In the genomic region with DNA sequence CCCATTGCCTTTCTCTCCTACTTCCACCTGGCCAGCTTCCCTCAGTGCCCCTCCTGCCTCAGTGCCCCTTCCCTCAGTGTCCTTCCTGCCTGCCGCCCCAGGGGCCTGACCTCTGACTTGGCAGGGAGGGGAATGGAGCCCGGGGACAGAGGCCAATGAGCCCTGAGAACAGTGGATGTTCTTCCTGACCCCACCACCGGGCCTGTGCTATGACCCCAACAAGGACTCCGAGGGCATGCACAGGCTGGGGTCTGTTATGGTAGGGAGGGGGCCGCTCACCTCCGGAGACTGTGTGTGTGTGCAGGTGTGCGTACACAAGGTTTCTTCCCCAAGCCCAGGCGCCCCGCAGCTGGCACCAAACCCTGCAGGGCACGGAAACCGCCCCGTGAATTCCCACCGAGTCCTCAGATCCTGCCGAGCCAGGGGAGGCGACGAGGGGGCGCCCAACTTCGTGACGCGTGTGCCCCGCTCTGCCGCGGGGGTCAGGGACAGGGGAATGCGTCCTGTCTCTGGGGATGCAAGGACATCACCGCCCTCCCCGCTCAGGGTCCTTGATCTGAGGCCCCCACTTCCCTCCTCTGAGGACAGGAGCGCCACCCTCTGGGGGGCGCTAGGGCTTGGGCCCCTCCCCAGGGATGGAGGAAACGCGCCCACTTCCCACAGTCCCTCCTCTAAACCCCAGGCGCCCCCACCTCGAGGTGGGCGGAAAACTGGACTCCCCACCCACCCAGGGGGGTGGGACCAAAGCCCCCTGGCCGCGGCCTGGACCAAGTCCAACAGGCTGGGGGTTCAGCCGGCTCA, we compare ENCODE assay signal across 8 cellular contexts. TPM values are rescaled to one million over a fixed set of nuclear protein-coding genes. Genes with fewer than 3 reads are reported as not detected.
A peak's percentile ranks its signal among the peaks of the same experiment; 100 is the strongest.
DNase-seq lines count a peak whose midpoint lies in the region; ATAC-seq and TF ChIP-seq lines count a peak whose summit lies in the region.

No MANE protein-coding gene starts in this region.

- H2AFZ ChIP-seq in SK-N-SH (ENCODE audit: low read depth) (no peak overlapping the region), smooth muscle cell (ENCODE audit: low read depth) (no peak overlapping the region)

- H3K27me3 ChIP-seq in SK-N-SH (ENCODE audit: insufficient read depth) (peaks cover 8% of the 10 kb centered on the region; the same call in 1 of the 2 replicates), iPS-18a (ENCODE audit: control insufficient read depth, insufficient read depth, low read length) (peaks cover 33% of the 10 kb centered on the region), smooth muscle cell (ENCODE audit: low read depth) (peaks cover 10% of the 10 kb centered on the region)

- no peaks in the 10 kb centered on the region for H3K9me2 ChIP-seq in SK-N-SH

- no peaks in the 10 kb centered on the region for H3F3A ChIP-seq in SK-N-SH (replicated peaks; ENCODE audit: insufficient read depth)
- no peaks in the 10 kb centered on the region for H3F3A ChIP-seq in smooth muscle cell (ENCODE audit: low read depth)

- H3K27ac Mint-ChIP-seq in T-helper 17 cell = no peak overlapping the region
- peak overlapping the region in 1 of 2 donors; percentile 95 for H3K27ac Mint-ChIP-seq in stimulated activated naive CD8-positive, alpha-beta T cell treated with anti-CD3 and anti-CD28 coated beads, Interleukin-15, amount 100 ng/mL, for 72 hours
- H3K27ac Mint-ChIP-seq in activated T-helper 2 cell treated with anti-CD3 and anti-CD28 coated beads, Interferon-gamma antibody, Interleukin-2, Interleukin-4, amounts not matched to agents 10 μg/mL and 5 μg/mL and 100 μg/mL, durations not matched to agents 14 hours and 24 hours and 36 hours = no peak overlapping the region

- no peak overlapping the region for H3K27ac ChIP-seq in SK-N-SH (ENCODE audit: low read depth in 2 of 2, low read length in 1 of 2)
- no peak overlapping the region for H3K27ac ChIP-seq in iPS-18a (ENCODE audit: low read length)
- no peak overlapping the region for H3K27ac ChIP-seq in smooth muscle cell (ENCODE audit: low read depth)

- CTCF ChIA-PET in SK-N-SH (lab: Yijun Ruan, JAX) = interaction anchor here (0.6 to 1.8 kb wide), 5 partner anchors 8 to 295 kb away, joined by 3 to 11 read pairs (median 3); no protein-coding TSS in a partner anchor

- intact Hi-C loops in activated T-helper 2 cell treated with anti-CD3 and anti-CD28 coated beads, Interferon-gamma antibody, Interleukin-2, Interleukin-4, amounts not matched to agents 10 μg/mL and 5 μg/mL and 100 μg/mL, durations not matched to agents 14 hours and 24 hours and 36 hours (cut with micrococcal nuclease) = no loop called here

- 29% methylated on average over 12 of the region's 36 CpGs for WGBS in SK-N-SH (ENCODE audit: low lambda C conversion rate)
- WGBS in smooth muscle cell (ENCODE audit: low lambda C conversion rate) = 33% methylated on average over 26 of the region's 36 CpGs

- H3K36me3 ChIP-seq in SK-N-SH (replicated peaks in 1 of 2; ENCODE audit: control insufficient read depth in 1 of 2, insufficient read depth in 2 of 2, low read length in 1 of 2) (no peaks in the 10 kb centered on the region), iPS-18a (ENCODE audit: control insufficient read depth, low read depth, low read length) (no peaks in the 10 kb centered on the region), smooth muscle cell (ENCODE audit: low read depth) (no peaks in the 10 kb centered on the region)

- TF ChIP-seq EP300 in SK-N-SH (IDR thresholded peaks at IDR 0.05; ENCODE audit: borderline replicate concordance in 1 of 2, low read depth in 1 of 2, low read length in 1 of 2) = no peak

- no peak overlapping the region for H3K9ac ChIP-seq in SK-N-SH
- no peak overlapping the region for H3K9ac ChIP-seq in iPS-18a (ENCODE audit: low read length)
- H3K9ac ChIP-seq in smooth muscle cell (ENCODE audit: low read depth) = no peak overlapping the region

- POLR2A ChIA-PET in SK-N-SH (lab: Yijun Ruan, JAX) = no interaction called here

- H3K79me2 ChIP-seq in SK-N-SH (ENCODE audit: insufficient read depth) = no peaks in the 10 kb centered on the region
- no peaks in the 10 kb centered on the region for H3K79me2 ChIP-seq in smooth muscle cell (ENCODE audit: low read depth)

- H3K9me3 ChIP-seq in SK-N-SH = no peaks in the 10 kb centered on the region
- no peaks in the 10 kb centered on the region for H3K9me3 ChIP-seq in T-helper 17 cell (ENCODE audit: control insufficient read depth, low read length, poor library complexity, severe bottlenecking)
- no peaks in the 10 kb centered on the region for H3K9me3 ChIP-seq in iPS-18a (ENCODE audit: control insufficient read depth, low read depth, low read length)
- H3K9me3 ChIP-seq in smooth muscle cell (replicated peaks; ENCODE audit: low read depth) = no peaks in the 10 kb centered on the region

- H3K4me3 Mint-ChIP-seq in T-helper 17 cell = peak overlapping the region; percentile 82
- H3K4me3 Mint-ChIP-seq in stimulated activated naive CD8-positive, alpha-beta T cell treated with anti-CD3 and anti-CD28 coated beads, Interleukin-15, amount 100 ng/mL, for 72 hours = peak overlapping the region in 1 of 2 donors; percentile 64
- no peak overlapping the region for H3K4me3 Mint-ChIP-seq in activated T-helper 2 cell treated with anti-CD3 and anti-CD28 coated beads, Interferon-gamma antibody, Interleukin-2, Interleukin-4, amounts not matched to agents 10 μg/mL and 5 μg/mL and 100 μg/mL, durations not matched to agents 14 hours and 24 hours and 36 hours (ENCODE audit: low read depth)

- H3K9me3 Mint-ChIP-seq in stimulated activated naive CD8-positive, alpha-beta T cell treated with anti-CD3 and anti-CD28 coated beads, Interleukin-15, amount 100 ng/mL, for 72 hours = no peaks in the 10 kb centered on the region
- H3K9me3 Mint-ChIP-seq in activated T-helper 2 cell treated with anti-CD3 and anti-CD28 coated beads, Interferon-gamma antibody, Interleukin-2, Interleukin-4, amounts not matched to agents 10 μg/mL and 5 μg/mL and 100 μg/mL, durations not matched to agents 14 hours and 24 hours and 36 hours = no peaks in the 10 kb centered on the region

- DNase-seq in SK-N-SH = peak; percentile 65
- DNase-seq in T-helper 17 cell = no peak
- no peak for DNase-seq in smooth muscle cell (lab: John Stamatoyannopoulos, UW; ENCODE audit: unreplicated experiment)
- DNase-seq in stimulated activated naive CD8-positive, alpha-beta T cell treated with anti-CD3 and anti-CD28 coated beads, Interleukin-15, amount 100 ng/mL, for 72 hours = no peak
- no peak for DNase-seq in activated T-helper 2 cell treated with anti-CD3 and anti-CD28 coated beads, Interferon-gamma antibody, Interleukin-2, Interleukin-4, amounts not matched to agents 10 μg/mL and 5 μg/mL and 100 μg/mL, durations not matched to agents 14 hours and 24 hours and 36 hours (ENCODE audit: low spot score)
- DNase-seq in GF-D8 (lab: John Stamatoyannopoulos, UW) = no peak

- H3K4me2 ChIP-seq in SK-N-SH (peak overlapping the region; percentile 71; the same call in 1 of the 2 replicates), smooth muscle cell (peak overlapping the region; percentile 97)

- H3K4me1 Mint-ChIP-seq in T-helper 17 cell = peaks cover 2% of the 10 kb centered on the region
- H3K4me1 Mint-ChIP-seq in stimulated activated naive CD8-positive, alpha-beta T cell treated with anti-CD3 and anti-CD28 coated beads, Interleukin-15, amount 100 ng/mL, for 72 hours = peaks cover 59% of the 10 kb centered on the region
- H3K4me1 Mint-ChIP-seq in activated T-helper 2 cell treated with anti-CD3 and anti-CD28 coated beads, Interferon-gamma antibody, Interleukin-2, Interleukin-4, amounts not matched to agents 10 μg/mL and 5 μg/mL and 100 μg/mL, durations not matched to agents 14 hours and 24 hours and 36 hours (ENCODE audit: low read depth) = peaks cover 11% of the 10 kb centered on the region

- ATAC-seq in SK-N-SH treated with all-trans-retinoic acid at 6 μM for 48 hours = no peak
- ATAC-seq in T-helper 17 cell = no peak
- no peak for ATAC-seq in stimulated activated naive CD8-positive, alpha-beta T cell treated with anti-CD3 and anti-CD28 coated beads, Interleukin-15, amount 100 ng/mL, for 72 hours

- H3K27me3 Mint-ChIP-seq in T-helper 17 cell = peaks cover 34% of the 10 kb centered on the region
- peaks cover 64% of the 10 kb centered on the region for H3K27me3 Mint-ChIP-seq in stimulated activated naive CD8-positive, alpha-beta T cell treated with anti-CD3 and anti-CD28 coated beads, Interleukin-15, amount 100 ng/mL, for 72 hours
- peaks cover 24% of the 10 kb centered on the region for H3K27me3 Mint-ChIP-seq in activated T-helper 2 cell treated with anti-CD3 and anti-CD28 coated beads, Interferon-gamma antibody, Interleukin-2, Interleukin-4, amounts not matched to agents 10 μg/mL and 5 μg/mL and 100 μg/mL, durations not matched to agents 14 hours and 24 hours and 36 hours (ENCODE audit: low read depth)

- H3K4me3 ChIP-seq in SK-N-SH (ENCODE audit: low read depth in 2 of 2, low read length in 1 of 2) (peak overlapping the region in 1 of 2 experiments; percentile 44; a peak in 2 of 4 replicates), iPS-18a (ENCODE audit: low read length) (peak overlapping the region; percentile 82), smooth muscle cell (peak overlapping the region; percentile 65)

- H3K36me3 Mint-ChIP-seq in T-helper 17 cell (ENCODE audit: low read depth) = no peaks in the 10 kb centered on the region
- no peaks in the 10 kb centered on the region for H3K36me3 Mint-ChIP-seq in activated T-helper 2 cell treated with anti-CD3 and anti-CD28 coated beads, Interferon-gamma antibody, Interleukin-2, Interleukin-4, amounts not matched to agents 10 μg/mL and 5 μg/mL and 100 μg/mL, durations not matched to agents 14 hours and 24 hours and 36 hours (ENCODE audit: low read depth)

- TF ChIP-seq RAD21 in SK-N-SH (IDR thresholded peaks at IDR 0.05; ENCODE audit: low read length) = no peak

- H4K20me1 ChIP-seq in SK-N-SH (ENCODE audit: insufficient read depth) = peaks cover 7% of the 10 kb centered on the region; the same call in 1 of the 2 replicates
- H4K20me1 ChIP-seq in smooth muscle cell (ENCODE audit: low read depth) = peaks cover 15% of the 10 kb centered on the region

- H3K4me1 ChIP-seq in SK-N-SH (ENCODE audit: control insufficient read depth in 1 of 2, insufficient read depth in 2 of 2, low read depth in 1 of 2, low read length in 1 of 2) (peaks cover 9 to 25% of the 10 kb centered on the region in 2 experiments; a peak in 3 of 4 replicates), iPS-18a (ENCODE audit: control insufficient read depth, low read depth, low read length) (peaks cover 10% of the 10 kb centered on the region), smooth muscle cell (ENCODE audit: low read depth) (peaks cover 11% of the 10 kb centered on the region)

- peak; percentile 22 for TF ChIP-seq CTCF in SK-N-SH (IDR thresholded peaks at IDR 0.05)
- peak; percentile 3 for TF ChIP-seq CTCF in smooth muscle cell (IDR thresholded peaks at IDR 0.05; ENCODE audit: borderline replicate concordance, insufficient read depth, poor library complexity, severe bottlenecking)

RNA-seq across cellular contexts. Expression of a gene that starts 0.7 kb away (rescaled TPM):
- 0.78 and 0.99 TPM in 2 replicates for polyA plus RNA-seq in SK-N-SH (2012; rRNA removed)
- polyA plus RNA-seq in SK-N-SH (2012; cell fraction: cytosol; rRNA removed) = 0.53 and 0.84 TPM in 2 replicates
- 0.89 and 1.3 TPM in 2 replicates for polyA plus RNA-seq in SK-N-SH (2012; cell fraction: nucleus; rRNA removed)
- under 1 TPM; 0.07 to 0.42 TPM for total RNA-seq in T-helper 17 cell
- total RNA-seq in smooth muscle cell = 0.99 and 3.0 TPM in 2 replicates
- polyA plus RNA-seq in smooth muscle cell = 3.9 and 4.1 TPM in 2 replicates
- total RNA-seq in activated T-helper 2 cell treated with anti-CD3 and anti-CD28 coated beads, Interferon-gamma antibody, Interleukin-2, Interleukin-4, amounts not matched to agents 10 μg/mL and 5 μg/mL and 100 μg/mL, durations not matched to agents 14 hours and 24 hours and 36 hours = 0.46 TPM in 2 replicates
